ENCODE assay signal across 22 cellular contexts in genomic region chr1:53076165-53076564, GRCh38. TPM values are rescaled to one million over a fixed set of nuclear protein-coding genes. Genes with fewer than 3 reads are reported as not detected.
"Had no signal": no experiment of that assay in that cellular context is flagged by ENCODE, and none has a peak within 500 bp of the region (broad histone marks: within the 10 kb centered on the region; RNA-seq: fewer than 3 reads in every experiment).

No MANE protein-coding gene starts in this region.

- H3K36me3 ChIP-seq: uterus had no signal

- H3K27ac Mint-ChIP-seq: activated CD8-positive, alpha-beta memory T cell treated with anti-CD3 and anti-CD28 coated beads, Interleukin-2, amount 10 ng/mL, durations not matched to agents 7 days and 5 days; nephron; stimulated activated effector memory CD8-positive, alpha-beta T cell treated with anti-CD3 and anti-CD28 coated beads, Interleukin-12 subunit alpha, Interleukin-12 subunit beta, amount 100 ng/mL, for 72 hours had no signal

- DNase-seq: activated CD4-positive, alpha-beta T cell treated with anti-CD3 and anti-CD28 coated beads for 1 hour; activated CD4-positive, alpha-beta T cell treated with anti-CD3 and anti-CD28 coated beads, Interleukin-2, amount 50 U/mL, for 48 hours; activated CD8-positive, alpha-beta memory T cell treated with anti-CD3 and anti-CD28 coated beads, Interleukin-2, amount 10 ng/mL, durations not matched to agents 7 days and 5 days; activated naive CD8-positive, alpha-beta T cell treated with anti-CD3 and anti-CD28 coated beads for 36 hours; activated T-cell treated with anti-CD3 and anti-CD28 coated beads, Interleukin-2, amount 50 U/mL, for 1 hour; anterior cingulate cortex; cerebellar nuclear complex; dermis blood vessel endothelial cell; mesenchymal stem cell; occipital lobe; stimulated activated CD4-positive, alpha-beta T cell treated with anti-CD3 and anti-CD28 coated beads, Interleukin-12 subunit alpha, Interleukin-12 subunit beta, amount 100 ng/mL, for 4 hours; stimulated activated CD4-positive, alpha-beta T cell treated with anti-CD3 and anti-CD28 coated beads, Interleukin-2, amount 100 ng/mL, for 24 hours; T-helper 1 cell; T1000 had no signal

- ATAC-seq: activated CD8-positive, alpha-beta memory T cell treated with anti-CD3 and anti-CD28 coated beads, Interleukin-2, amount 10 ng/mL, durations not matched to agents 7 days and 5 days; heart right ventricle; stimulated activated effector memory CD8-positive, alpha-beta T cell treated with anti-CD3 and anti-CD28 coated beads, Interleukin-12 subunit alpha, Interleukin-12 subunit beta, amount 100 ng/mL, for 72 hours had no signal

- H3K4me1 Mint-ChIP-seq: activated CD8-positive, alpha-beta memory T cell treated with anti-CD3 and anti-CD28 coated beads, Interleukin-2, amount 10 ng/mL, durations not matched to agents 7 days and 5 days; activated naive CD8-positive, alpha-beta T cell treated with anti-CD3 and anti-CD28 coated beads for 36 hours; nephron had no signal

- H3K4me3 Mint-ChIP-seq: activated CD8-positive, alpha-beta memory T cell treated with anti-CD3 and anti-CD28 coated beads, Interleukin-2, amount 10 ng/mL, durations not matched to agents 7 days and 5 days; activated naive CD8-positive, alpha-beta T cell treated with anti-CD3 and anti-CD28 coated beads for 36 hours; nephron; stimulated activated effector memory CD8-positive, alpha-beta T cell treated with anti-CD3 and anti-CD28 coated beads, Interleukin-12 subunit alpha, Interleukin-12 subunit beta, amount 100 ng/mL, for 72 hours had no signal

- H3K4me3 ChIP-seq: heart right ventricle, prostate gland, SK-N-MC, tibial artery, uterus had no signal

- H3K9me3 ChIP-seq: heart right ventricle, prostate gland, tibial artery, uterus had no signal

- H3K27me3 ChIP-seq: heart right ventricle, tibial artery, uterus had no signal

- H3K27ac ChIP-seq: epithelial cell of prostate, heart right ventricle, prostate gland, SK-N-MC, tibial artery, uterus had no signal

- H3K4me1 ChIP-seq: prostate gland, tibial artery, uterus had no signal

- H3K9me3 Mint-ChIP-seq: activated naive CD8-positive, alpha-beta T cell treated with anti-CD3 and anti-CD28 coated beads for 36 hours; nephron; stimulated activated effector memory CD8-positive, alpha-beta T cell treated with anti-CD3 and anti-CD28 coated beads, Interleukin-12 subunit alpha, Interleukin-12 subunit beta, amount 100 ng/mL, for 72 hours had no signal

- H3K27me3 Mint-ChIP-seq: activated CD8-positive, alpha-beta memory T cell treated with anti-CD3 and anti-CD28 coated beads, Interleukin-2, amount 10 ng/mL, durations not matched to agents 7 days and 5 days; activated naive CD8-positive, alpha-beta T cell treated with anti-CD3 and anti-CD28 coated beads for 36 hours had no signal

RNA-seq across cellular contexts. Expression of gene PODN, which starts 14.2 kb away (rescaled TPM):
- total RNA-seq: activated CD8-positive, alpha-beta memory T cell treated with anti-CD3 and anti-CD28 coated beads, Interleukin-2, amount 10 ng/mL, durations not matched to agents 7 days and 5 days; activated naive CD8-positive, alpha-beta T cell treated with anti-CD3 and anti-CD28 coated beads for 36 hours; dermis blood vessel endothelial cell had no signal
